20 cellular contexts compared by ENCODE assay signal in genomic region chr2:73836141-73836943, GRCh38. TPM values are rescaled to one million over a fixed set of nuclear protein-coding genes. Genes with fewer than 3 reads are reported as not detected.
DNase-seq lines count a peak whose midpoint lies in the region; ATAC-seq and TF ChIP-seq lines count a peak whose summit lies in the region.
"Had no signal": no experiment of that assay in that cellular context is flagged by ENCODE, and none has a peak within 500 bp of the region (broad histone marks: within the 10 kb centered on the region; RNA-seq: fewer than 3 reads in every experiment).

No MANE protein-coding gene starts in this region.

- H3K27ac ChIP-seq in psoas muscle: peak overlapping the region; percentile 99

- H3K27ac Mint-ChIP-seq in activated naive CD8-positive, alpha-beta T cell treated with anti-CD3 and anti-CD28 coated beads for 36 hours: no peak overlapping the region
- H3K27ac Mint-ChIP-seq: stimulated activated naive CD8-positive, alpha-beta T cell treated with anti-CD3 and anti-CD28 coated beads, Interleukin-15, amount 100 ng/mL, for 72 hours had no signal

- DNase-seq in COLO668 (lab: John Stamatoyannopoulos, UW; ENCODE audit: unreplicated experiment): peak; percentile 21
- peak; percentile 54 for DNase-seq in LHCN-M2 (ENCODE audit: low read depth)
- peak; percentile 26 for DNase-seq in left cardiac atrium
- DNase-seq in psoas muscle: peak in 1 of 2 donors; percentile 56
- no peak for DNase-seq in OCI-M2 (lab: John Stamatoyannopoulos, UW; ENCODE audit: unreplicated experiment)
- no peak for DNase-seq in NK-92 treated with Interleukin-12 subunit alpha and Interleukin-12 subunit beta, amount 100 ng/mL, for 24 hours (lab: John Stamatoyannopoulos, UW)
- DNase-seq in NCI-H446 (lab: John Stamatoyannopoulos, UW): no peak
- DNase-seq in activated naive CD8-positive, alpha-beta T cell treated with anti-CD3 and anti-CD28 coated beads for 36 hours: no peak
- DNase-seq: activated CD4-positive, alpha-beta T cell treated with anti-CD3 and anti-CD28 coated beads for 4 hours; activated naive CD4-positive, alpha-beta T cell; CD8-positive, alpha-beta memory T cell; H9; NCI-H1436 treated with DMSO at 0.1 percent for 48 hours; NCI-H510A treated with DMSO at 0.1 percent for 48 hours; Peyer's patch; stimulated activated naive CD8-positive, alpha-beta T cell treated with anti-CD3 and anti-CD28 coated beads, Interleukin-15, amount 100 ng/mL, for 72 hours had no signal

- peaks cover 6% of the 10 kb centered on the region for H3K9me3 Mint-ChIP-seq in activated naive CD8-positive, alpha-beta T cell treated with anti-CD3 and anti-CD28 coated beads for 36 hours
- H3K9me3 Mint-ChIP-seq: CD8-positive, alpha-beta memory T cell; H9 had no signal

- ATAC-seq in left cardiac atrium: no peak
- peak; percentile 15 to 26 (median 22) for ATAC-seq in psoas muscle
- ATAC-seq: left lobe of liver; SK-N-SH treated with all-trans-retinoic acid at 6 μM for 48 hours; stimulated activated naive CD8-positive, alpha-beta T cell treated with anti-CD3 and anti-CD28 coated beads, Interleukin-15, amount 100 ng/mL, for 72 hours had no signal

- 50 to 66% (median 53%) methylated on average over 14 to 17 of the region's 17 CpGs for WGBS in psoas muscle, 3 donors

- intact Hi-C loops in left cardiac atrium (cut with DNase I) (no loop called here), psoas muscle (cut with DNase I) (loop anchor here in 1 of 2 donors (5.0 kb wide), 1 partner anchor 86 kb away; no protein-coding TSS in a partner anchor)

- no peaks in the 10 kb centered on the region for H3K9me3 ChIP-seq in psoas muscle
- H3K9me3 ChIP-seq: Peyer's patch had no signal

- peaks cover 14% of the 10 kb centered on the region for H3K4me1 Mint-ChIP-seq in activated naive CD8-positive, alpha-beta T cell treated with anti-CD3 and anti-CD28 coated beads for 36 hours

- peaks cover 56% of the 10 kb centered on the region for H3K4me1 ChIP-seq in psoas muscle

- no peaks in the 10 kb centered on the region for H3K27me3 ChIP-seq in psoas muscle (ENCODE audit: insufficient read depth in 3 of 3, low read length in 2 of 3)
- H3K27me3 ChIP-seq: Peyer's patch had no signal

- TF ChIP-seq CTCF in psoas muscle (IDR thresholded peaks at IDR 0.05): no peak

- no peak overlapping the region for H3K4me3 Mint-ChIP-seq in activated naive CD8-positive, alpha-beta T cell treated with anti-CD3 and anti-CD28 coated beads for 36 hours
- H3K4me3 Mint-ChIP-seq: CD8-positive, alpha-beta memory T cell; H9; stimulated activated naive CD8-positive, alpha-beta T cell treated with anti-CD3 and anti-CD28 coated beads, Interleukin-15, amount 100 ng/mL, for 72 hours had no signal

- H3K4me3 ChIP-seq in psoas muscle: no peak overlapping the region
- H3K4me3 ChIP-seq: Peyer's patch had no signal

- H3K36me3 Mint-ChIP-seq in activated naive CD8-positive, alpha-beta T cell treated with anti-CD3 and anti-CD28 coated beads for 36 hours: peaks cover 32% of the 10 kb centered on the region

- H3K36me3 ChIP-seq in psoas muscle (ENCODE audit: insufficient read depth in 1 of 2, low read depth in 1 of 2): peaks cover 2 to 48% of the 10 kb centered on the region in 2 donors

- no peaks in the 10 kb centered on the region for H3K27me3 Mint-ChIP-seq in activated naive CD8-positive, alpha-beta T cell treated with anti-CD3 and anti-CD28 coated beads for 36 hours
- H3K27me3 Mint-ChIP-seq: CD8-positive, alpha-beta memory T cell; stimulated activated naive CD8-positive, alpha-beta T cell treated with anti-CD3 and anti-CD28 coated beads, Interleukin-15, amount 100 ng/mL, for 72 hours had no signal

RNA-seq across cellular contexts. Expression of gene STAMBP, which starts 7.6 kb away (rescaled TPM):
- 1,102 and 1,126 TPM in 2 replicates for total RNA-seq in LHCN-M2 (2014; rRNA removed)
- 460 TPM for polyA plus RNA-seq in LHCN-M2 (2012)
- 10 to 100 TPM; 31.1 to 33.5 TPM for total RNA-seq in left cardiac atrium
- total RNA-seq in psoas muscle: 10 to 100 TPM; 40.7 to 93.1 (median 57.8) TPM
- polyA plus RNA-seq in psoas muscle: 100 to 1,000 TPM in 1 of 3 donors, 10 to 100 TPM in 2; 54.4 to 101 (median 66.9) TPM
- 10 to 100 TPM; 72.6 to 76.4 TPM for total RNA-seq in activated naive CD8-positive, alpha-beta T cell treated with anti-CD3 and anti-CD28 coated beads for 36 hours

RNA-seq across cellular contexts. Expression of gene C2orf78, which starts 52.4 kb away (rescaled TPM):
- 0.06 TPM in 1 of 2 replicates, not detected in the other for total RNA-seq in LHCN-M2 (2014; rRNA removed)
- not detected for polyA plus RNA-seq in LHCN-M2 (2012)
- not detected for total RNA-seq in left cardiac atrium
- not detected for total RNA-seq in psoas muscle
- not detected for polyA plus RNA-seq in psoas muscle
- not detected for total RNA-seq in activated naive CD8-positive, alpha-beta T cell treated with anti-CD3 and anti-CD28 coated beads for 36 hours
- total RNA-seq: CD8-positive, alpha-beta memory T cell; fibroblast of villous mesenchyme; left lobe of liver; Peyer's patch; pulmonary artery endothelial cell had no signal
- polyA plus RNA-seq: CD8-positive, alpha-beta memory T cell had no signal

RNA-seq across cellular contexts. Expression of gene DUSP11, which starts 56.4 kb away (rescaled TPM):
- total RNA-seq in LHCN-M2 (2014; rRNA removed): 26.9 and 31.8 TPM in 2 replicates
- 17.7 TPM for polyA plus RNA-seq in LHCN-M2 (2012)
- 10 to 100 TPM; 12.5 to 13.7 TPM for total RNA-seq in left cardiac atrium
- 10 to 100 TPM in 2 of 4 donors, 1 to 10 TPM in 2; 8.9 to 14.2 (median 10.1) TPM for total RNA-seq in psoas muscle
- polyA plus RNA-seq in psoas muscle: 10 to 100 TPM; 14.4 to 21.4 (median 16.5) TPM
- 10 to 100 TPM; 30.2 to 31.0 TPM for total RNA-seq in activated naive CD8-positive, alpha-beta T cell treated with anti-CD3 and anti-CD28 coated beads for 36 hours

RNA-seq across cellular contexts. Expression of gene ACTG2, which starts 56.5 kb away (rescaled TPM):
- total RNA-seq in LHCN-M2 (2014; rRNA removed) (2.3 and 2.9 TPM in 2 replicates), left cardiac atrium (10 to 100 TPM; 12.1 to 13.5 TPM), psoas muscle (1 to 10 TPM in 2 of 4 donors, under 1 TPM in 2; 0.44 to 3.4 (median 1.8) TPM)
- 0.49 TPM for polyA plus RNA-seq in LHCN-M2 (2012)
- 1 to 10 TPM; 2.5 to 4.0 (median 2.7) TPM for polyA plus RNA-seq in psoas muscle
- under 1 TPM; 0.12 to 0.27 TPM for total RNA-seq in activated naive CD8-positive, alpha-beta T cell treated with anti-CD3 and anti-CD28 coated beads for 36 hours
- total RNA-seq: CD8-positive, alpha-beta memory T cell; pulmonary artery endothelial cell had no signal
- polyA plus RNA-seq: CD8-positive, alpha-beta memory T cell had no signal

Comparison
In these comparisons a context has a peak if more than half of its experiments do, and no peak if none do; other contexts are left out.
1. DNase-seq: peak in COLO668 (single experiment), LHCN-M2 (single experiment) and left cardiac atrium (single experiment); none in OCI-M2 (single experiment), NK-92 treated with Interleukin-12 subunit alpha and Interleukin-12 subunit beta, amount 100 ng/mL, for 24 hours (single experiment), NCI-H446 (0 of 2) and activated naive CD8-positive, alpha-beta T cell treated with anti-CD3 and anti-CD28 coated beads for 36 hours (single experiment).
2. ATAC-seq: peak in psoas muscle (4 of 4); none in left cardiac atrium (0 of 2).
3. RNA of gene STAMBP, which starts 7.6 kb away (total RNA-seq): 1,102 to 1,126 TPM in LHCN-M2; 72.6 to 76.4 TPM in activated naive CD8-positive, alpha-beta T cell treated with anti-CD3 and anti-CD28 coated beads for 36 hours, 40.7 to 93.1 TPM in psoas muscle and 31.1 to 33.5 TPM in left cardiac atrium; every median in the first group is over 10 times any median in the second.